13 cellular contexts compared by ENCODE assay signal in the genomic region with DNA sequence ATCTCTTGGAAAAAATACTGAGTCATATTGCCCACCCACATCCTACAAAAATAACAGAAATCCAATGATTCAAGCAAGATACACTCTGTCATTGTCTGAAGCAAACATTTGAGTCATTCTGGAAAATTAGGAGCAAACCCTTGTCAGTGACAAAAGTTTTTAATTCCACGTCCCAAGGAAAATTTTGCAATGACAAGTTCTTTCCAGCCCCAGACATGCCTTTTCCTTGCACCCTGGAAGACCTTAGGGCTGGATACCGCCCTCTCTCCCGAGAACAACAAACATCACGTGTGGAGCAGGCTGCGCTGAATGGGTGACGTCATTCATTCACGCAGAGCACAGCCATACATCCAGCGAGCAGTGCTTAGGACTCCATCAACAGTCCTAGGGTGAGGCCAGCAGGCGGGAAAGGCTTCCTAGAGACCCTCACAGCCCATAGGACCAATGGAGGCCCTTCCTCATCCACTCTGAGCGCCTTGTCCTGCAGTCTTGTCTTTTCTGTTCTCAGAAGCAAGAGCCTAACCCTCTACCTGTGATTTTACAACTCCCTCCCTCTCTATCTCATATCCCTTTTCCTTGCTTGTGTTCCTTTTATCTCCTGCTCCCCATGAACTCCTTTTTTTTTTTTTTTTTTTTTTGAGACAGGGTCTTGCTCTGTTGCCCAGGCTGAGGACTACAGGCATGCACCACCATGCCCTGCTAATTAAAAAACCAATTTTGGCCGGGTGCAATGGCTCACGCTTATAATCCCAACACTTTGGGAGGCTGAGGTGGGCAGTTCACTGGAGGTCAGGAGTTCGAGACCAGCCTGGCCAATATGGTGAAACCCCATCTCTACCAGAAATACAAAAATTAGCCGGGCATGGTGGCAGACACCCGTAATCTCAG. TPM values are rescaled to one million over a fixed set of nuclear protein-coding genes. Genes with fewer than 3 reads are reported as not detected.
DNase-seq lines count a peak whose midpoint lies in the region; ATAC-seq and TF ChIP-seq lines count a peak whose summit lies in the region.
"Had no signal": no experiment of that assay in that cellular context is flagged by ENCODE, and none has a peak within 500 bp of the region (broad histone marks: within the 10 kb centered on the region; RNA-seq: fewer than 3 reads in every experiment).

No MANE protein-coding gene starts in this region.

- no peaks in the 10 kb centered on the region for H3K79me2 ChIP-seq in mammary epithelial cell (ENCODE audit: insufficient read depth, low read length)

- peak overlapping the region; percentile 43 for H2AFZ ChIP-seq in mammary epithelial cell (ENCODE audit: low read depth, low read length)

- 43% methylated on average over 14 of the region's 15 CpGs for WGBS in mammary epithelial cell (ENCODE audit: low coverage, missing lambda C conversion rate)

- no peaks in the 10 kb centered on the region for H4K20me1 ChIP-seq in mammary epithelial cell (ENCODE audit: insufficient read depth, low read length)

- in situ Hi-C loops in mammary epithelial cell (cut with MboI; ENCODE audit: low sequenced_read_pairs in 2 of 2) = no loop called here

- dilution Hi-C loops in mammary epithelial cell (cut with HindIII; ENCODE audit: low sequenced_read_pairs) = no loop called here

- BruUV-seq in mammary epithelial cell (replicated peaks; lab: Mats Ljungman, UMichigan) = no TSS peak

- H3K27me3 ChIP-seq in left ventricle myocardium inferior (ENCODE audit: low read depth) = no peaks in the 10 kb centered on the region
- H3K27me3 ChIP-seq in mammary epithelial cell (ENCODE audit: insufficient read depth, low read length) = no peaks in the 10 kb centered on the region
- H3K27me3 ChIP-seq: testis had no signal

- H3K36me3 ChIP-seq in left ventricle myocardium inferior (no peaks in the 10 kb centered on the region), mammary epithelial cell (ENCODE audit: insufficient read depth, low read length) (no peaks in the 10 kb centered on the region)

- ATAC-seq in Right ventricle myocardium inferior (peak; percentile 62), left colon (peak; percentile 99), GM19351 (IDR thresholded peaks at IDR 0.05; ENCODE audit: unreplicated experiment) (no peak)

- peak overlapping the region; percentile 25 for H3K4me2 ChIP-seq in mammary epithelial cell (ENCODE audit: insufficient read depth, low read depth, low read length)

- H3K4me1 ChIP-seq in left ventricle myocardium inferior (no peaks in the 10 kb centered on the region), mammary epithelial cell (ENCODE audit: insufficient read depth, low read length) (peaks cover 18% of the 10 kb centered on the region)
- H3K4me1 ChIP-seq: testis had no signal

- CTCF ChIA-PET in mammary epithelial cell (lab: Charles Lee; ENCODE audit: low non-redundant PET) = no interaction called here

- TF ChIP-seq CTCF in left ventricle myocardium inferior (IDR thresholded peaks at IDR 0.05; ENCODE audit: borderline replicate concordance) = no peak
- no peak for TF ChIP-seq CTCF in mammary epithelial cell (conservative IDR thresholded peaks at IDR 0.05 in 1 of 2, IDR thresholded peaks at IDR 0.05 in 1 of 2; ENCODE audit: extremely low read depth in 1 of 2, insufficient read depth in 1 of 2, low read depth in 1 of 2, low read length in 2 of 2)

- DNase-seq in Right ventricle myocardium inferior (ENCODE audit: missing footprints) (peak; percentile 63), left ventricle myocardium inferior (no peak), mammary epithelial cell (peak; percentile 71), left colon (peak; percentile 49 to 70)
- no peak for DNase-seq in NK-92 treated with Interleukin-12 subunit alpha and Interleukin-12 subunit beta, amount 100 ng/mL, for 24 hours (lab: John Stamatoyannopoulos, UW)
- DNase-seq in stimulated activated CD4-positive, alpha-beta T cell treated with anti-CD3 and anti-CD28 coated beads, Interleukin-4, amount 100 ng/mL, for 1 hour = no peak
- no peak for DNase-seq in stimulated activated CD8-positive, alpha-beta memory T cell treated with anti-CD3 and anti-CD28 coated beads, Interleukin-4, amount 100 ng/mL, for 48 hours
- DNase-seq: ACHN; NCI-H2029; stimulated activated CD4-positive, alpha-beta T cell treated with anti-CD3 and anti-CD28 coated beads, Interleukin-15, amount 100 ng/mL, for 24 hours; T-helper 9 cell; testis had no signal

- H3K4me3 ChIP-seq in left ventricle myocardium inferior (no peak overlapping the region), mammary epithelial cell (replicated peaks in 1 of 3; ENCODE audit: insufficient read depth in 1 of 3, low read depth in 2 of 3, low read length in 3 of 3) (no peak overlapping the region)
- H3K4me3 ChIP-seq: testis had no signal

- no peak overlapping the region for H3K9ac ChIP-seq in mammary epithelial cell (ENCODE audit: insufficient read depth, low read length)

- H3K9me3 ChIP-seq in left ventricle myocardium inferior (replicated peaks) (peaks cover 16% of the 10 kb centered on the region), mammary epithelial cell (replicated peaks; ENCODE audit: insufficient read depth, low read length) (peaks cover 3% of the 10 kb centered on the region)
- H3K9me3 ChIP-seq: testis had no signal

- H3K27ac ChIP-seq in left ventricle myocardium inferior (replicated peaks) (no peak overlapping the region), mammary epithelial cell (ENCODE audit: insufficient read depth, low read depth, low read length) (peak overlapping the region; percentile 5)
- H3K27ac ChIP-seq: testis had no signal

- intact Hi-C loops in Right ventricle myocardium inferior (cut with DNase I) (no loop called here), left ventricle myocardium inferior (cut with micrococcal nuclease) (no loop called here), mammary epithelial cell (cut with micrococcal nuclease) (no loop called here), left colon (cut with DNase I, micrococcal nuclease) (no loop called here)

RNA-seq across cellular contexts. Expression of gene KDM7A, which starts 23.6 kb away (rescaled TPM):
- total RNA-seq in Right ventricle myocardium inferior (8.1 TPM), left ventricle myocardium inferior (8.2 TPM), mammary epithelial cell (10 to 100 TPM; 10.0 to 11.8 TPM), left colon (10 to 100 TPM; 31.8 to 33.4 TPM)
- polyA plus RNA-seq in mammary epithelial cell = 2.1 TPM
- 1.4 TPM for polyA minus RNA-seq in mammary epithelial cell

Comparison
In these comparisons a context has a peak if more than half of its experiments do, and no peak if none do; other contexts are left out.
1. DNase-seq: peak in Right ventricle myocardium inferior (single experiment), mammary epithelial cell (single experiment) and left colon (2 of 2); none in left ventricle myocardium inferior (single experiment), NK-92 treated with Interleukin-12 subunit alpha and Interleukin-12 subunit beta, amount 100 ng/mL, for 24 hours (single experiment), stimulated activated CD4-positive, alpha-beta T cell treated with anti-CD3 and anti-CD28 coated beads, Interleukin-4, amount 100 ng/mL, for 1 hour (single experiment) and stimulated activated CD8-positive, alpha-beta memory T cell treated with anti-CD3 and anti-CD28 coated beads, Interleukin-4, amount 100 ng/mL, for 48 hours (single experiment).